In the genomic region with DNA sequence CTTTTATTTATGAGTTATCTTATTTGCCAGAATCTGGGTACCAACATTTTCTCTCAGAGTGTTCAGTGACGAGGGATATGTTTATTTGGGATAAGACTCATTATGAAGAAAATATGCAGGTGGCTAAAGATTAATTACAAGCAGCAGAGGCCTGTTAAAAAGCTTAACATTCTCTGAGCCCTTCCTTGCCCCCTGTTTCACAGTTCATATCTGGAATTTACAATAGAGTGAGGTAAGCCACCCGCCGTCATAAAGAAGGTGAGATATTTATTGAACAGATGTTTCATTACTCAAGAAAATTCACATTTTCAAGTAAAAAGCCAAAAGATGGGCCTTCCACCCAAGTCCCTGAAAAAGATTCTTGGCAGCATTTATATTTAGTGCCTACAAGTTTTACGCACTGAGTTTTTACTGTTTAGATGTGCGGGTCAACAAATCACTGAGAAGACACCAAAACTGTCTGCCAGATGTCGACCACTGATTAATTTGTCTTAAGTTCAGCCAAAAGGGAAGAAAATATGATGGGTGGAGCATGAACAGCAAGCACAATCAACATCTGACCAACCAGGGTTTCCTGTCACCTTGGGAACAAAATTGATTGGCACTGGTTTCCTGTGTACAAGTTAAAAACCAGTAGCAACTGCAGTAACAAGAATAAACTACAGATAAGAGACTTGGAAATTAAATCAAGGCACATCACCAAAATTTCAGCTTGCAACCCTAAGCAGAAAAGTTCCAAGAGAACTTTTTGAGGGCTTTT, we compare ENCODE assay signal across 13 cellular contexts.
A peak's percentile ranks its signal among the peaks of the same experiment; 100 is the strongest.
DNase-seq lines count a peak whose midpoint lies in the region; ATAC-seq, FAIRE-seq and TF ChIP-seq lines count a peak whose summit lies in the region.
"Had no signal": no experiment of that assay in that cellular context is flagged by ENCODE, and none has a peak within 500 bp of the region (broad histone marks: within the 10 kb centered on the region; RNA-seq: fewer than 3 reads in every experiment).

No MANE protein-coding gene starts in this region.

- CTCF ChIA-PET in CD4-positive, alpha-beta T cell (lab: Charles Lee), result interaction anchor here (0.8 kb wide), 1 partner anchor 11 kb away, joined by 3 read pairs; no protein-coding TSS in a partner anchor

- H3K27me3 ChIP-seq in CD4-positive, alpha-beta T cell (ENCODE audit: control insufficient read depth, insufficient read depth, low read length), result peaks cover 3% of the 10 kb centered on the region
- H3K27me3 ChIP-seq in HUES48 (ENCODE audit: control insufficient read depth, insufficient read depth, low read length), result no peaks in the 10 kb centered on the region

- no peaks in the 10 kb centered on the region for H3K9me3 Mint-ChIP-seq in CD4-positive, alpha-beta T cell
- H3K9me3 Mint-ChIP-seq: dendritic cell treated with granulocyte-macrophage colony-stimulating factor and Interleukin-4, amounts not matched to agents 40 ng/mL and 50 ng/mL, for 4 days; nephron progenitor cell had no signal

- ATAC-seq in CD4-positive, alpha-beta T cell (ENCODE audit: poor library complexity), result peak; percentile 77
- ATAC-seq in GM21423 (IDR thresholded peaks at IDR 0.05; ENCODE audit: unreplicated experiment), result no peak
- no peak for ATAC-seq in left colon
- ATAC-seq: activated CD4-positive, CD25-positive, alpha-beta regulatory T cell treated with anti-CD3 and anti-CD28 coated beads, Interleukin-2, amount 50 U/mL, for 24 hours had no signal

- no peaks in the 10 kb centered on the region for H3K9me3 ChIP-seq in CD4-positive, alpha-beta T cell (ENCODE audit: control insufficient read depth, low read length)
- no peaks in the 10 kb centered on the region for H3K9me3 ChIP-seq in HUES48 (ENCODE audit: control insufficient read depth, insufficient read depth, low read length)
- H3K9me3 ChIP-seq: Caco-2 had no signal

- intact Hi-C loops in CD4-positive, alpha-beta T cell (cut with DNase I, micrococcal nuclease), result no loop called here
- intact Hi-C loops in left colon (cut with DNase I, micrococcal nuclease), result no loop called here

- peak overlapping the region; percentile 8 for H3K4me3 Mint-ChIP-seq in CD4-positive, alpha-beta T cell
- H3K4me3 Mint-ChIP-seq: dendritic cell treated with granulocyte-macrophage colony-stimulating factor and Interleukin-4, amounts not matched to agents 40 ng/mL and 50 ng/mL, for 4 days; nephron progenitor cell had no signal

- H3K27ac Mint-ChIP-seq in CD4-positive, alpha-beta T cell, result no peak overlapping the region
- H3K27ac Mint-ChIP-seq: dendritic cell treated with granulocyte-macrophage colony-stimulating factor and Interleukin-4, amounts not matched to agents 40 ng/mL and 50 ng/mL, for 4 days; nephron progenitor cell had no signal

- H3K4me3 ChIP-seq in HUES48 (ENCODE audit: low read depth, low read length), result no peak overlapping the region
- no peak overlapping the region for H3K4me3 ChIP-seq in choroid plexus epithelial cell (ENCODE audit: low read depth, low read length)

- peaks cover 24% of the 10 kb centered on the region for H3K4me1 ChIP-seq in HUES48 (ENCODE audit: control insufficient read depth, insufficient read depth, low read length)
- H3K4me1 ChIP-seq: Caco-2 had no signal

- H3K27me3 Mint-ChIP-seq in CD4-positive, alpha-beta T cell, result peaks cover 18% of the 10 kb centered on the region

- DNase-seq in CD4-positive, alpha-beta T cell, result peak in 1 of 10 experiments; percentile 12
- peak; percentile 61 for DNase-seq in choroid plexus epithelial cell (ENCODE audit: low read depth)
- DNase-seq in lung microvascular endothelial cell (ENCODE audit: low read depth in 2 of 2), result peak; percentile 74 to 98
- no peak for DNase-seq in urothelium cell line (ENCODE audit: low spot score)
- no peak for DNase-seq in kidney tubule cell (ENCODE audit: low spot score)
- DNase-seq in left colon, result no peak
- DNase-seq: activated gamma-delta T cell treated with Interleukin-2 at 50 U/mL for 16 hours, Caco-2, nephron progenitor cell had no signal

- peaks cover 32% of the 10 kb centered on the region for H3K4me1 Mint-ChIP-seq in CD4-positive, alpha-beta T cell (ENCODE audit: low read depth)

- H3K36me3 ChIP-seq in HUES48 (ENCODE audit: control insufficient read depth, insufficient read depth, low read length), result no peaks in the 10 kb centered on the region

- no peak overlapping the region for H3K27ac ChIP-seq in CD4-positive, alpha-beta T cell (ENCODE audit: low read depth, low read length)
- peak overlapping the region; percentile 58 for H3K27ac ChIP-seq in HUES48 (ENCODE audit: low read depth, low read length)

- no peak for FAIRE-seq in urothelium cell line (lab: Jason Lieb, UNC)

- TF ChIP-seq CTCF in CD4-positive, alpha-beta T cell (IDR thresholded peaks at IDR 0.05), result no peak
- no peak for TF ChIP-seq CTCF in choroid plexus epithelial cell (conservative IDR thresholded peaks at IDR 0.05; ENCODE audit: low read depth, low read length)

- POLR2A ChIA-PET in CD4-positive, alpha-beta T cell (lab: Charles Lee), result no interaction called here

- no peaks in the 10 kb centered on the region for H3K36me3 Mint-ChIP-seq in CD4-positive, alpha-beta T cell (ENCODE audit: low read depth)

- H3K9ac ChIP-seq in HUES48 (ENCODE audit: low read depth, low read length), result no peak overlapping the region

Comparison
In these comparisons a context has a peak if more than half of its experiments do, and no peak if none do; other contexts are left out.
1. DNase-seq: peak in choroid plexus epithelial cell (single experiment) and lung microvascular endothelial cell (2 of 2); none in urothelium cell line (single experiment), kidney tubule cell (single experiment) and left colon (0 of 2).